Comparison of ENCODE assay signal across 19 cellular contexts in the genomic region with DNA sequence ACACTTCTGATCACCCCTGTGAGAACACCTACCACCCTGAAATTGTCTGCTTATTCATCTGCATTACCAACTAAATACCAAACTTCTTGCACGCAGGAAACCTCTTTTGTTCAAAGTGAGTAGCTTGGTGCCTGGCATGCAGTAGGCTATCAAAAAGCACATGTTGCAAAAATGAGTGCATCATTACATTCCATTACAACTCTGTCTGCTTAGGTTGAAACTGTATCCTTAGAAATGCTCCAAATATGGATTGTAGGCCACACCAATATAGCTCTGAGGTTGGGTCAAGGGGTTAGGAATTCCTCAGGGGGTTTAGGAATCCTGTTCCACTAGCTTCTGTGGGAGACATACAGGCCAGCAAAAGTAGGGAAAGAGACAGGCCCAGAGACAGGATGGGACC.
A peak's percentile ranks its signal among the peaks of the same experiment; 100 is the strongest.
DNase-seq lines count a peak whose midpoint lies in the region; ATAC-seq, FAIRE-seq and TF ChIP-seq lines count a peak whose summit lies in the region.
"Had no signal": no experiment of that assay in that cellular context is flagged by ENCODE, and none has a peak within 500 bp of the region (broad histone marks: within the 10 kb centered on the region; RNA-seq: fewer than 3 reads in every experiment).

No MANE protein-coding gene starts in this region.

- no peak overlapping the region for H2AFZ ChIP-seq in astrocyte (ENCODE audit: low read depth, low read length)
- H2AFZ ChIP-seq in smooth muscle cell (ENCODE audit: low read depth) = no peak overlapping the region

- ATAC-seq in gastroesophageal sphincter = no peak
- no peak for ATAC-seq in GM19467 (IDR thresholded peaks at IDR 0.05; ENCODE audit: unreplicated experiment)
- ATAC-seq: activated naive CD8-positive, alpha-beta T cell treated with anti-CD3 and anti-CD28 coated beads, Interleukin-2, amount 50 U/mL, for 24 hours; activated T-cell treated with anti-CD3 and anti-CD28 coated beads, Interleukin-2, amount 50 U/mL, for 72 hours; left lobe of liver; stimulated activated naive CD8-positive, alpha-beta T cell treated with anti-CD3 and anti-CD28 coated beads, Interleukin-15, amount 100 ng/mL, for 72 hours had no signal

- TF ChIP-seq POLR2A in gastroesophageal sphincter (IDR thresholded peaks at IDR 0.05) = no peak

- no peaks in the 10 kb centered on the region for H3K4me1 ChIP-seq in astrocyte (ENCODE audit: insufficient read depth, low read length)
- peaks cover 3 to 77% (median 19%) of the 10 kb centered on the region in 3 donors for H3K4me1 ChIP-seq in gastroesophageal sphincter
- peaks cover 11% of the 10 kb centered on the region for H3K4me1 ChIP-seq in smooth muscle cell (ENCODE audit: low read depth)
- H3K4me1 ChIP-seq: BE2C had no signal

- H3F3A ChIP-seq in smooth muscle cell (ENCODE audit: low read depth) = no peaks in the 10 kb centered on the region

- no peak for FAIRE-seq in astrocyte (lab: Jason Lieb, UNC)

- peak; percentile 21 for DNase-seq in HFF-Myc (ENCODE audit: extremely low read depth, low read depth)
- peak; percentile 27 for DNase-seq in astrocyte (ENCODE audit: low read depth)
- no peak for DNase-seq in smooth muscle cell (lab: John Stamatoyannopoulos, UW; ENCODE audit: unreplicated experiment)
- no peak for DNase-seq in posterior cingulate gyrus
- DNase-seq in effector CD4-positive, alpha-beta T cell = no peak
- no peak for DNase-seq in DMS114 treated with DMSO at 0.1 percent for 48 hours (lab: John Stamatoyannopoulos, UW; ENCODE audit: unreplicated experiment)
- DNase-seq: activated CD4-positive, alpha-beta memory T cell treated with anti-CD3 and anti-CD28 coated beads for 36 hours; activated naive CD8-positive, alpha-beta T cell treated with anti-CD3 and anti-CD28 coated beads, Interleukin-2, amount 50 U/mL, for 24 hours; activated T-cell treated with anti-CD3 and anti-CD28 coated beads, Interleukin-2, amount 50 U/mL, for 72 hours; BE2C; hypothalamus; Kasumi-1; naive B cell; NCI-H1694 treated with DMSO at 0.1 percent for 48 hours; stimulated activated CD4-positive, alpha-beta T cell treated with anti-CD3 and anti-CD28 coated beads, Interleukin-15, amount 100 ng/mL, for 24 hours; stimulated activated naive CD8-positive, alpha-beta T cell treated with anti-CD3 and anti-CD28 coated beads, Interleukin-15, amount 100 ng/mL, for 72 hours had no signal

- H3K9ac ChIP-seq in astrocyte (ENCODE audit: low read length) (no peak overlapping the region), smooth muscle cell (ENCODE audit: low read depth) (no peak overlapping the region)

- H3K27ac ChIP-seq in astrocyte (ENCODE audit: low read depth, low read length) = no peak overlapping the region
- H3K27ac ChIP-seq in gastroesophageal sphincter = peak overlapping the region in 3 of 4 donors; percentile 70 to 77 (median 75)
- H3K27ac ChIP-seq in smooth muscle cell (ENCODE audit: low read depth) = peak overlapping the region; percentile 69

- H3K9me3 ChIP-seq in astrocyte (ENCODE audit: insufficient read depth, low read depth, low read length) (no peaks in the 10 kb centered on the region), gastroesophageal sphincter (no peaks in the 10 kb centered on the region), smooth muscle cell (replicated peaks; ENCODE audit: low read depth) (no peaks in the 10 kb centered on the region)
- H3K9me3 ChIP-seq: BE2C had no signal

- H3K4me3 ChIP-seq in HFF-Myc (replicated peaks; ENCODE audit: low read depth, low read length) (no peak overlapping the region), astrocyte (ENCODE audit: insufficient read depth, low read depth, low read length) (no peak overlapping the region), gastroesophageal sphincter (no peak overlapping the region), smooth muscle cell (no peak overlapping the region)

- 57 to 82% methylated on average over 1 of the region's 1 CpG for WGBS in gastroesophageal sphincter (ENCODE audit: low coverage in 1 of 2), 2 donors
- WGBS in smooth muscle cell (ENCODE audit: low lambda C conversion rate) = 72% methylated on average over 1 of the region's 1 CpG

- H3K4me1 Mint-ChIP-seq in astrocyte (ENCODE audit: low read depth, unreplicated experiment) = peaks cover 10% of the 10 kb centered on the region
- H3K4me1 Mint-ChIP-seq: activated naive CD8-positive, alpha-beta T cell treated with anti-CD3 and anti-CD28 coated beads, Interleukin-2, amount 50 U/mL, for 24 hours; naive B cell; stimulated activated naive CD8-positive, alpha-beta T cell treated with anti-CD3 and anti-CD28 coated beads, Interleukin-15, amount 100 ng/mL, for 72 hours had no signal

- no peak for TF ChIP-seq EP300 in gastroesophageal sphincter (IDR thresholded peaks at IDR 0.05)

- H3K79me2 ChIP-seq in astrocyte (ENCODE audit: insufficient read depth, low read length) = no peaks in the 10 kb centered on the region
- H3K79me2 ChIP-seq in smooth muscle cell (ENCODE audit: low read depth) = peaks cover 3% of the 10 kb centered on the region

- no peaks in the 10 kb centered on the region for H4K20me1 ChIP-seq in astrocyte (ENCODE audit: insufficient read depth, low read length)
- no peaks in the 10 kb centered on the region for H4K20me1 ChIP-seq in smooth muscle cell (ENCODE audit: low read depth)

- H3K4me3 Mint-ChIP-seq in astrocyte (ENCODE audit: unreplicated experiment) = no peak overlapping the region
- H3K4me3 Mint-ChIP-seq: activated CD4-positive, alpha-beta memory T cell treated with anti-CD3 and anti-CD28 coated beads for 36 hours; activated naive CD8-positive, alpha-beta T cell treated with anti-CD3 and anti-CD28 coated beads, Interleukin-2, amount 50 U/mL, for 24 hours; activated T-cell treated with anti-CD3 and anti-CD28 coated beads, Interleukin-2, amount 50 U/mL, for 72 hours; naive B cell; stimulated activated naive CD8-positive, alpha-beta T cell treated with anti-CD3 and anti-CD28 coated beads, Interleukin-15, amount 100 ng/mL, for 72 hours had no signal

- H3K36me3 ChIP-seq in astrocyte (ENCODE audit: insufficient read depth, low read length) (no peaks in the 10 kb centered on the region), gastroesophageal sphincter (no peaks in the 10 kb centered on the region), smooth muscle cell (ENCODE audit: low read depth) (no peaks in the 10 kb centered on the region)
- H3K36me3 ChIP-seq: BE2C had no signal

- H3K27ac Mint-ChIP-seq in astrocyte (ENCODE audit: unreplicated experiment) = no peak overlapping the region
- H3K27ac Mint-ChIP-seq: activated CD4-positive, alpha-beta memory T cell treated with anti-CD3 and anti-CD28 coated beads for 36 hours; activated naive CD8-positive, alpha-beta T cell treated with anti-CD3 and anti-CD28 coated beads, Interleukin-2, amount 50 U/mL, for 24 hours; activated T-cell treated with anti-CD3 and anti-CD28 coated beads, Interleukin-2, amount 50 U/mL, for 72 hours; naive B cell; stimulated activated naive CD8-positive, alpha-beta T cell treated with anti-CD3 and anti-CD28 coated beads, Interleukin-15, amount 100 ng/mL, for 72 hours had no signal

- no peaks in the 10 kb centered on the region for H3K27me3 Mint-ChIP-seq in astrocyte (ENCODE audit: low read depth, unreplicated experiment)
- H3K27me3 Mint-ChIP-seq: activated CD4-positive, alpha-beta memory T cell treated with anti-CD3 and anti-CD28 coated beads for 36 hours; activated naive CD8-positive, alpha-beta T cell treated with anti-CD3 and anti-CD28 coated beads, Interleukin-2, amount 50 U/mL, for 24 hours; naive B cell; stimulated activated naive CD8-positive, alpha-beta T cell treated with anti-CD3 and anti-CD28 coated beads, Interleukin-15, amount 100 ng/mL, for 72 hours had no signal

- intact Hi-C loops in posterior cingulate gyrus (cut with DNase I) = no loop called here

- TF ChIP-seq CTCF in HFF-Myc (IDR thresholded peaks at IDR 0.05; ENCODE audit: low read depth, low read length, missing control alignments) (no peak), astrocyte (IDR thresholded peaks at IDR 0.05; ENCODE audit: insufficient read depth, low read depth, low read length) (no peak), gastroesophageal sphincter (IDR thresholded peaks at IDR 0.05) (no peak), smooth muscle cell (IDR thresholded peaks at IDR 0.05; ENCODE audit: borderline replicate concordance, insufficient read depth, poor library complexity, severe bottlenecking) (no peak)

- no peak overlapping the region for H3K4me2 ChIP-seq in astrocyte (ENCODE audit: low read length)
- H3K4me2 ChIP-seq in smooth muscle cell = peak overlapping the region; percentile 20

- no peaks in the 10 kb centered on the region for H3K36me3 Mint-ChIP-seq in astrocyte (ENCODE audit: low read depth, unreplicated experiment)
- H3K36me3 Mint-ChIP-seq: activated CD4-positive, alpha-beta memory T cell treated with anti-CD3 and anti-CD28 coated beads for 36 hours; naive B cell had no signal

- H3K27me3 ChIP-seq in astrocyte (ENCODE audit: insufficient read depth, low read length) (no peaks in the 10 kb centered on the region), gastroesophageal sphincter (no peaks in the 10 kb centered on the region), smooth muscle cell (ENCODE audit: low read depth) (peaks cover 4% of the 10 kb centered on the region)
- H3K27me3 ChIP-seq: BE2C had no signal

- no peaks in the 10 kb centered on the region for H3K9me3 Mint-ChIP-seq in astrocyte (ENCODE audit: unreplicated experiment)
- H3K9me3 Mint-ChIP-seq: activated CD4-positive, alpha-beta memory T cell treated with anti-CD3 and anti-CD28 coated beads for 36 hours; activated naive CD8-positive, alpha-beta T cell treated with anti-CD3 and anti-CD28 coated beads, Interleukin-2, amount 50 U/mL, for 24 hours; stimulated activated naive CD8-positive, alpha-beta T cell treated with anti-CD3 and anti-CD28 coated beads, Interleukin-15, amount 100 ng/mL, for 72 hours had no signal

Comparison
In these comparisons a context has a peak if more than half of its experiments do, and no peak if none do; other contexts are left out.
1. DNase-seq: peak in HFF-Myc (single experiment) and astrocyte (single experiment); none in smooth muscle cell (single experiment), posterior cingulate gyrus (0 of 10), effector CD4-positive, alpha-beta T cell (single experiment) and DMS114 treated with DMSO at 0.1 percent for 48 hours (single experiment).